23 cellular contexts compared by ENCODE assay signal in genomic region chr3:10387881-10388621, GRCh38.
DNase-seq lines count a peak whose midpoint lies in the region; ATAC-seq and TF ChIP-seq lines count a peak whose summit lies in the region.
"Had no signal": no experiment of that assay in that cellular context is flagged by ENCODE, and none has a peak within 500 bp of the region (broad histone marks: within the 10 kb centered on the region; RNA-seq: fewer than 3 reads in every experiment).

No MANE protein-coding gene starts in this region.

- TF ChIP-seq CTCF in IMR-90 (conservative IDR thresholded peaks at IDR 0.05; ENCODE audit: low read depth, low read length) (no peak), endothelial cell (IDR thresholded peaks at IDR 0.05; ENCODE audit: unreplicated experiment) (no peak), type B pancreatic cell (conservative IDR thresholded peaks at IDR 0.05) (no peak), progenitor cell of endocrine pancreas (IDR thresholded peaks at IDR 0.05; ENCODE audit: unreplicated experiment) (no peak)

- H2BK120ac ChIP-seq in IMR-90 (ENCODE audit: low read depth, low read length), result no peak overlapping the region

- H3K4me3 ChIP-seq in IMR-90 (ENCODE audit: insufficient read depth, low read depth, low read length), result no peak overlapping the region
- H3K4me3 ChIP-seq: transverse colon had no signal

- no peak for TF ChIP-seq POLR2A in IMR-90 (IDR thresholded peaks at IDR 0.05; ENCODE audit: low read depth, low read length)

- TF ChIP-seq RAD21 in IMR-90 (IDR thresholded peaks at IDR 0.05; ENCODE audit: low read length), result no peak

- DNase-seq in DMS53 (lab: John Stamatoyannopoulos, UW) (peak; percentile 8), DMS53 treated with DMSO at 0.1 percent for 48 hours (lab: John Stamatoyannopoulos, UW; ENCODE audit: unreplicated experiment) (no peak), IMR-90 (peak; percentile 15), endothelial cell (ENCODE audit: low spot score) (no peak), retina (peak; percentile 36), type B pancreatic cell (ENCODE audit: extremely low spot score, unreplicated experiment) (no peak), progenitor cell of endocrine pancreas (ENCODE audit: low spot score, unreplicated experiment) (no peak), NCI-H345 (lab: John Stamatoyannopoulos, UW) (no peak)
- DNase-seq: 8988T; activated CD4-positive, alpha-beta T cell treated with anti-CD3 and anti-CD28 coated beads for 4 hours; activated CD8-positive, alpha-beta memory T cell treated with anti-CD3 and anti-CD28 coated beads, Interleukin-2, amount 50 U/mL, for 4 hours; activated gamma-delta T cell; amygdala; BE2C; DMS79 treated with DMSO at 0.1 percent for 48 hours; effector memory CD4-positive, alpha-beta T cell; hypothalamus; KG1; NCI-H1105; stimulated activated CD4-positive, alpha-beta T cell treated with anti-CD3 and anti-CD28 coated beads, Interleukin-15, amount 100 ng/mL, for 24 hours; stimulated activated naive CD4-positive, alpha-beta T cell treated with Interleukin-2 at 50 U/mL for 16 hours; transverse colon had no signal

- H3K27me3 ChIP-seq in IMR-90 (ENCODE audit: control insufficient read depth, insufficient read depth, low read length), result peaks cover 28% of the 10 kb centered on the region
- H3K27me3 ChIP-seq: BE2C, transverse colon had no signal

- in situ Hi-C loops in IMR-90 (cut with MboI; ENCODE audit: low sequenced_read_pairs), result no loop called here

- 93% methylated on average over 2 of the region's 6 CpGs; no CpG with 5 or more reads in 1 of the 2 experiments for WGBS in IMR-90 (ENCODE audit: extremely low coverage in 2 of 2, insufficient read length in 1 of 2), 2 experiments

- H3K14ac ChIP-seq in IMR-90 (replicated peaks; ENCODE audit: low read depth, low read length), result no peak overlapping the region

- no peak overlapping the region for H2AFZ ChIP-seq in IMR-90 (replicated peaks; ENCODE audit: low read length, poor library complexity)

- H2AK5ac ChIP-seq in IMR-90 (ENCODE audit: low read depth, low read length), result no peak overlapping the region

- no peaks in the 10 kb centered on the region for H3K9me1 ChIP-seq in IMR-90 (ENCODE audit: insufficient read depth, low read length)

- CTCF ChIA-PET in IMR-90 (lab: Yijun Ruan, JAX), result interaction anchor here (1.4 kb wide), 1 partner anchor 44 kb away, joined by 3 read pairs; no protein-coding TSS in a partner anchor

- no peak overlapping the region for H3K4me2 ChIP-seq in IMR-90 (ENCODE audit: low read depth, low read length)

- no peak overlapping the region for H3K27ac ChIP-seq in IMR-90 (ENCODE audit: insufficient read depth, low read length)
- H3K27ac ChIP-seq: HL-60, transverse colon had no signal

- no peak overlapping the region for H4K8ac ChIP-seq in IMR-90 (ENCODE audit: low read depth in 2 of 2, low read length in 2 of 2)

- H3K9me3 Mint-ChIP-seq in endothelial cell (ENCODE audit: unreplicated experiment) (peaks cover 17% of the 10 kb centered on the region), type B pancreatic cell (no peaks in the 10 kb centered on the region), progenitor cell of endocrine pancreas (ENCODE audit: low read depth) (no peaks in the 10 kb centered on the region)

- no TSS peak for BruUV-seq in IMR-90 (replicated peaks; lab: Mats Ljungman, UMichigan)

- H3K4me3 Mint-ChIP-seq in endothelial cell (ENCODE audit: unreplicated experiment), result peak overlapping the region; percentile 43
- no peak overlapping the region for H3K4me3 Mint-ChIP-seq in type B pancreatic cell
- H3K4me3 Mint-ChIP-seq in progenitor cell of endocrine pancreas (ENCODE audit: low read depth), result no peak overlapping the region

- intact Hi-C loops in IMR-90 (cut with micrococcal nuclease), result no loop called here

- H2BK20ac ChIP-seq in IMR-90 (ENCODE audit: low read depth, low read length), result no peak overlapping the region

- dilution Hi-C loops in IMR-90 (cut with HindIII; ENCODE audit: low sequenced_read_pairs, unreplicated experiment), result no loop called here

- H3K27ac Mint-ChIP-seq in endothelial cell (ENCODE audit: unreplicated experiment), result no peak overlapping the region
- H3K27ac Mint-ChIP-seq in type B pancreatic cell, result no peak overlapping the region
- H3K27ac Mint-ChIP-seq in progenitor cell of endocrine pancreas, result no peak overlapping the region

- no peak overlapping the region for H4K91ac ChIP-seq in IMR-90 (ENCODE audit: insufficient read depth, low read depth, low read length)

- ATAC-seq in IMR-90 (ENCODE audit: low read depth), result no peak

- H3K23ac ChIP-seq in IMR-90 (ENCODE audit: low read depth, low read length), result no peak overlapping the region

- H3K27me3 Mint-ChIP-seq in endothelial cell (ENCODE audit: unreplicated experiment) (peaks cover 13% of the 10 kb centered on the region), type B pancreatic cell (peaks cover 34% of the 10 kb centered on the region), progenitor cell of endocrine pancreas (peaks cover 22% of the 10 kb centered on the region)

- H2BK5ac ChIP-seq in IMR-90 (ENCODE audit: low read depth, low read length, poor library complexity, severe bottlenecking), result no peak overlapping the region

- H3K4me1 ChIP-seq in IMR-90 (ENCODE audit: control insufficient read depth, insufficient read depth, low read length), result no peaks in the 10 kb centered on the region
- H3K4me1 ChIP-seq: BE2C, transverse colon had no signal

- peaks cover 27% of the 10 kb centered on the region for H3K9me3 ChIP-seq in IMR-90 (ENCODE audit: control insufficient read depth, insufficient read depth, low read length)
- H3K9me3 ChIP-seq: BE2C, transverse colon had no signal

- H3K56ac ChIP-seq in IMR-90 (ENCODE audit: extremely low read depth, insufficient read depth, low read length), result no peak overlapping the region

- H3K36me3 Mint-ChIP-seq in endothelial cell (ENCODE audit: low read depth, unreplicated experiment) (peaks cover 29% of the 10 kb centered on the region), type B pancreatic cell (no peaks in the 10 kb centered on the region), progenitor cell of endocrine pancreas (ENCODE audit: insufficient read depth) (no peaks in the 10 kb centered on the region)

- no peaks in the 10 kb centered on the region for H3K79me1 ChIP-seq in IMR-90 (ENCODE audit: low read depth in 1 of 2, low read length in 2 of 2)

- H3K9ac ChIP-seq in IMR-90 (ENCODE audit: low read depth, low read length), result no peak overlapping the region

- H4K5ac ChIP-seq in IMR-90 (ENCODE audit: low read depth, low read length), result no peak overlapping the region

- H3K4ac ChIP-seq in IMR-90 (ENCODE audit: low read depth, low read length), result no peak overlapping the region

- H2AK9ac ChIP-seq in IMR-90 (replicated peaks; ENCODE audit: low read depth, low read length, poor library complexity), result no peak overlapping the region

- H3K4me1 Mint-ChIP-seq in endothelial cell (ENCODE audit: unreplicated experiment), result no peaks in the 10 kb centered on the region
- H3K4me1 Mint-ChIP-seq in type B pancreatic cell (ENCODE audit: unreplicated experiment), result no peaks in the 10 kb centered on the region
- no peaks in the 10 kb centered on the region for H3K4me1 Mint-ChIP-seq in progenitor cell of endocrine pancreas (ENCODE audit: low read depth)

- no peaks in the 10 kb centered on the region for H3K36me3 ChIP-seq in IMR-90 (ENCODE audit: control insufficient read depth, insufficient read depth, low read length)
- H3K36me3 ChIP-seq: BE2C, transverse colon had no signal

- no peaks in the 10 kb centered on the region for H4K20me1 ChIP-seq in IMR-90 (ENCODE audit: insufficient read depth, low read length)

- no peak overlapping the region for H3K18ac ChIP-seq in IMR-90 (ENCODE audit: low read depth, low read length)

- H2BK15ac ChIP-seq in IMR-90 (ENCODE audit: low read depth, low read length), result no peak overlapping the region

- POLR2A ChIA-PET in IMR-90 (lab: Charles Lee; ENCODE audit: unreplicated experiment), result no interaction called here

TF ChIP-seq in IMR-90, 13 proteins besides CTCF, POLR2A, EP300 and RAD21:
- no peak for TF ChIP-seq MAZ (IDR thresholded peaks at IDR 0.05; ENCODE audit: borderline replicate concordance, low read depth, low read length)
- TF ChIP-seq CEBPB (IDR thresholded peaks at IDR 0.05; ENCODE audit: low read depth, low read length), result no peak
- no peak for TF ChIP-seq NFE2L2 (IDR thresholded peaks at IDR 0.05; ENCODE audit: low read depth, low read length)
- TF ChIP-seq, protein P1, sequence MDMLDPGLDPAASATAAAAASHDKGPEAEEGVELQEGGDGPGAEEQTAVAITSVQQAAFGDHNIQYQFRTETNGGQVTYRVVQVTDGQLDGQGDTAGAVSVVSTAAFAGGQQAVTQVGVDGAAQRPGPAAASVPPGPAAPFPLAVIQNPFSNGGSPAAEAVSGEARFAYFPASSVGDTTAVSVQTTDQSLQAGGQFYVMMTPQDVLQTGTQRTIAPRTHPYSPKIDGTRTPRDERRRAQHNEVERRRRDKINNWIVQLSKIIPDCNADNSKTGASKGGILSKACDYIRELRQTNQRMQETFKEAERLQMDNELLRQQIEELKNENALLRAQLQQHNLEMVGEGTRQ (IDR thresholded peaks at IDR 0.05; ENCODE audit: low read depth, low read length), result no peak
- no peak for TF ChIP-seq FOS (IDR thresholded peaks at IDR 0.05; ENCODE audit: low read depth, low read length)
- TF ChIP-seq RCOR1 (IDR thresholded peaks at IDR 0.05; ENCODE audit: insufficient replicate concordance, low read length), result no peak
- TF ChIP-seq BHLHE40 (IDR thresholded peaks at IDR 0.05; ENCODE audit: low read depth, low read length), result no peak
- TF ChIP-seq MXI1 (IDR thresholded peaks at IDR 0.05; ENCODE audit: borderline replicate concordance, low read depth, low read length), result no peak
- TF ChIP-seq, protein P2, sequence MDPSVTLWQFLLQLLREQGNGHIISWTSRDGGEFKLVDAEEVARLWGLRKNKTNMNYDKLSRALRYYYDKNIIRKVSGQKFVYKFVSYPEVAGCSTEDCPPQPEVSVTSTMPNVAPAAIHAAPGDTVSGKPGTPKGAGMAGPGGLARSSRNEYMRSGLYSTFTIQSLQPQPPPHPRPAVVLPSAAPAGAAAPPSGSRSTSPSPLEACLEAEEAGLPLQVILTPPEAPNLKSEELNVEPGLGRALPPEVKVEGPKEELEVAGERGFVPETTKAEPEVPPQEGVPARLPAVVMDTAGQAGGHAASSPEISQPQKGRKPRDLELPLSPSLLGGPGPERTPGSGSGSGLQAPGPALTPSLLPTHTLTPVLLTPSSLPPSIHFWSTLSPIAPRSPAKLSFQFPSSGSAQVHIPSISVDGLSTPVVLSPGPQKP (IDR thresholded peaks at IDR 0.05; ENCODE audit: borderline replicate concordance, low read depth, low read length), result no peak
- no peak for TF ChIP-seq CHD1 (IDR thresholded peaks at IDR 0.05; ENCODE audit: low read depth, low read length)
- TF ChIP-seq SMC3 (IDR thresholded peaks at IDR 0.05; ENCODE audit: low read depth, low read length), result no peak
- no peak for TF ChIP-seq RFX5 (IDR thresholded peaks at IDR 0.05; ENCODE audit: low read depth, low read length)

Comparison
In these comparisons a context has a peak if more than half of its experiments do, and no peak if none do; other contexts are left out.
1. DNase-seq: peak in DMS53 (single experiment), IMR-90 (single experiment) and retina (single experiment); none in DMS53 treated with DMSO at 0.1 percent for 48 hours (single experiment), endothelial cell (single experiment), type B pancreatic cell (single experiment), progenitor cell of endocrine pancreas (single experiment) and NCI-H345 (single experiment).